In genomic region chr20:57884956-57885355, GRCh38 we compare ENCODE assay signal across 18 cellular contexts.
"Had no signal": no experiment of that assay in that cellular context is flagged by ENCODE, and none has a peak within 500 bp of the region (broad histone marks: within the 10 kb centered on the region; RNA-seq: fewer than 3 reads in every experiment).

No MANE protein-coding gene starts in this region.

- H3K27ac ChIP-seq: esophagus squamous epithelium, gastroesophageal sphincter, thoracic aorta had no signal

- ATAC-seq: gastroesophageal sphincter; left cardiac atrium; naive thymus-derived CD4-positive, alpha-beta T cell; right cardiac atrium; stimulated activated naive B cell treated with anti-CD40 and anti-IgM and Interleukin-4, amounts not matched to agents 10 μg/mL and 1 μg/mL and 100 μg/mL, for 72 hours; stimulated activated naive CD8-positive, alpha-beta T cell treated with anti-CD3 and anti-CD28 coated beads, Interleukin-15, amount 100 ng/mL, for 72 hours had no signal

- H3K9me3 ChIP-seq: esophagus squamous epithelium, gastroesophageal sphincter, thoracic aorta had no signal

- H3K4me3 Mint-ChIP-seq: immature natural killer cell; naive thymus-derived CD4-positive, alpha-beta T cell; neural crest cell; stimulated activated naive B cell treated with anti-CD40 and anti-IgM and Interleukin-4, amounts not matched to agents 10 μg/mL and 1 μg/mL and 100 μg/mL, for 72 hours; stimulated activated naive CD8-positive, alpha-beta T cell treated with anti-CD3 and anti-CD28 coated beads, Interleukin-15, amount 100 ng/mL, for 72 hours had no signal

- H3K36me3 Mint-ChIP-seq: immature natural killer cell; naive thymus-derived CD4-positive, alpha-beta T cell; stimulated activated naive B cell treated with anti-CD40 and anti-IgM and Interleukin-4, amounts not matched to agents 10 μg/mL and 1 μg/mL and 100 μg/mL, for 72 hours had no signal

- DNase-seq: cerebellar nuclear complex; dermis blood vessel endothelial cell; esophagus squamous epithelium; foreskin fibroblast; immature natural killer cell; left cardiac atrium; mesendoderm; naive thymus-derived CD4-positive, alpha-beta T cell; right cardiac atrium; stimulated activated CD4-positive, alpha-beta T cell treated with anti-CD3 and anti-CD28 coated beads, Interleukin-4, amount 100 ng/mL, for 1 hour; stimulated activated naive B cell treated with anti-CD40 and anti-IgM and Interleukin-4, amounts not matched to agents 10 μg/mL and 1 μg/mL and 100 μg/mL, for 72 hours; stimulated activated naive CD8-positive, alpha-beta T cell treated with anti-CD3 and anti-CD28 coated beads, Interleukin-15, amount 100 ng/mL, for 72 hours; substantia nigra; trophoblast cell had no signal

- H3K27me3 Mint-ChIP-seq: naive thymus-derived CD4-positive, alpha-beta T cell had no signal

- H3K4me3 ChIP-seq: esophagus squamous epithelium, gastroesophageal sphincter, thoracic aorta had no signal

- H3K27me3 ChIP-seq: esophagus squamous epithelium, gastroesophageal sphincter had no signal

- H3K9me3 Mint-ChIP-seq: neural crest cell; stimulated activated naive CD8-positive, alpha-beta T cell treated with anti-CD3 and anti-CD28 coated beads, Interleukin-15, amount 100 ng/mL, for 72 hours had no signal

- H3K27ac Mint-ChIP-seq: immature natural killer cell; naive thymus-derived CD4-positive, alpha-beta T cell; progenitor cell of endocrine pancreas; stimulated activated naive B cell treated with anti-CD40 and anti-IgM and Interleukin-4, amounts not matched to agents 10 μg/mL and 1 μg/mL and 100 μg/mL, for 72 hours had no signal

- H3K36me3 ChIP-seq: esophagus squamous epithelium, gastroesophageal sphincter, thoracic aorta had no signal

- H3K4me1 Mint-ChIP-seq: immature natural killer cell; neural crest cell; stimulated activated naive B cell treated with anti-CD40 and anti-IgM and Interleukin-4, amounts not matched to agents 10 μg/mL and 1 μg/mL and 100 μg/mL, for 72 hours; stimulated activated naive CD8-positive, alpha-beta T cell treated with anti-CD3 and anti-CD28 coated beads, Interleukin-15, amount 100 ng/mL, for 72 hours had no signal
